2 cellular contexts compared by ENCODE assay signal in genomic region chr2:218856168-218856895, GRCh38.
TF ChIP-seq lines count a peak whose summit lies in the region.

No MANE protein-coding gene starts in this region.

TF ChIP-seq in SK-N-SH, 30 proteins besides CTCF, POLR2A, EP300 and RAD21:
- TF ChIP-seq IRF3 (IDR thresholded peaks at IDR 0.05; ENCODE audit: low read depth, low read length): no peak
- TF ChIP-seq POLR2AphosphoS5 (IDR thresholded peaks at IDR 0.05; ENCODE audit: low read depth, low read length): no peak
- no peak for TF ChIP-seq NRF1 (IDR thresholded peaks at IDR 0.05; ENCODE audit: low read depth, low read length)
- TF ChIP-seq GABPA (IDR thresholded peaks at IDR 0.05; ENCODE audit: low read depth): no peak
- TF ChIP-seq TEAD4 (IDR thresholded peaks at IDR 0.05; ENCODE audit: borderline replicate concordance, insufficient read depth): no peak
- TF ChIP-seq TAF1 (IDR thresholded peaks at IDR 0.05; ENCODE audit: borderline replicate concordance, low read depth, low read length): no peak
- TF ChIP-seq CHD2 (IDR thresholded peaks at IDR 0.05; ENCODE audit: low read length, partially characterized antibody): peak; percentile 83
- TF ChIP-seq MEF2A (IDR thresholded peaks at IDR 0.05; ENCODE audit: borderline replicate concordance, low read depth): no peak
- TF ChIP-seq REST (IDR thresholded peaks at IDR 0.05; ENCODE audit: low read depth, low read length): no peak
- TF ChIP-seq ELF1 (IDR thresholded peaks at IDR 0.05): no peak
- TF ChIP-seq RCOR1 (IDR thresholded peaks at IDR 0.05; ENCODE audit: low read length): peak; percentile 74
- 0 out of 2 replicates have a peak, but pooled peaks have one; percentile 11 for TF ChIP-seq TCF12 (IDR thresholded peaks at IDR 0.05)
- TF ChIP-seq EZH2phosphoT487 (IDR thresholded peaks at IDR 0.05; ENCODE audit: borderline replicate concordance, low read depth): no peak
- no peak for TF ChIP-seq MXI1 (IDR thresholded peaks at IDR 0.05; ENCODE audit: low read depth, low read length)
- TF ChIP-seq, protein P1, sequence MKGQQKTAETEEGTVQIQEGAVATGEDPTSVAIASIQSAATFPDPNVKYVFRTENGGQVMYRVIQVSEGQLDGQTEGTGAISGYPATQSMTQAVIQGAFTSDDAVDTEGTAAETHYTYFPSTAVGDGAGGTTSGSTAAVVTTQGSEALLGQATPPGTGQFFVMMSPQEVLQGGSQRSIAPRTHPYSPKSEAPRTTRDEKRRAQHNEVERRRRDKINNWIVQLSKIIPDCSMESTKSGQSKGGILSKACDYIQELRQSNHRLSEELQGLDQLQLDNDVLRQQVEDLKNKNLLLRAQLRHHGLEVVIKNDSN (IDR thresholded peaks at IDR 0.05; ENCODE audit: borderline replicate concordance, low read depth): no peak
- TF ChIP-seq USF2 (IDR thresholded peaks at IDR 0.05; ENCODE audit: borderline replicate concordance, low read depth, low read length): no peak
- no peak for TF ChIP-seq RXRA (IDR thresholded peaks at IDR 0.05; ENCODE audit: borderline replicate concordance, low read depth)
- no peak for TF ChIP-seq YY1 (IDR thresholded peaks at IDR 0.05; ENCODE audit: low read depth)
- no peak for TF ChIP-seq ZBTB33 (IDR thresholded peaks at IDR 0.05; ENCODE audit: borderline replicate concordance, low read depth)
- no peak for TF ChIP-seq FOXJ3 (CRISPR knock-in tag; IDR thresholded peaks at IDR 0.05)
- peak; percentile 92 for TF ChIP-seq GATA2 (CRISPR knock-in tag; IDR thresholded peaks at IDR 0.05)

TF ChIP-seq in SK-N-SH treated with all-trans-retinoic acid at 6 μM for 48 hours, 23 proteins besides CTCF, POLR2A, EP300 and RAD21:
- TF ChIP-seq CSDC2 (CRISPR knock-in tag; IDR thresholded peaks at IDR 0.05) (no peak), GLIS3 (CRISPR knock-in tag; IDR thresholded peaks at IDR 0.05) (no peak)
TF ChIP-seq in SK-N-SH treated with all-trans-retinoic acid at 6 μM for 48 hours: peak in this region for 0.
